ENCODE assay signal across 21 cellular contexts in the genomic region with DNA sequence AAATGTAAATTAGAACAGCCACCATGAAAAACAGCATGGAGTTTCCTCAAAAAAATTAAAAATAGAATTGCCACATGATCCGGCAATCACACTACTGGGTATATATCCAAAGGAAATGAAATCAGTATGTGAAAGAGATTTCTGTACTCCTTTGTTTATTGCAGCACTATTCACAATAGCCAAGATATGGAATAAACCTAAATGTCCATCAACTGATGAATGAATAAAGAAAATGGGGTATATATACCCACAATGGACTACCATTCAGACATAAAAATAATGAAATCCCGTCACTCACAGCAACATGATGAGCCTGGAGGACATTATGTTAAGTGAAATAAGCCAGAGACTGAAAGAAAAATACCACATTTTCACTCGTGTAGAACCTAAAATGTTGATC.
DNase-seq lines count a peak whose midpoint lies in the region; TF ChIP-seq lines count a peak whose summit lies in the region.
"Had no signal": no experiment of that assay in that cellular context is flagged by ENCODE, and none has a peak within 500 bp of the region (broad histone marks: within the 10 kb centered on the region; RNA-seq: fewer than 3 reads in every experiment).

No MANE protein-coding gene starts in this region.

- in situ Hi-C loops in SK-MEL-5 (cut with HindIII; ENCODE audit: low pct_unique_long_range_greater_than_20kb, low sequenced_read_pairs): no loop called here

- no peaks in the 10 kb centered on the region for H3K36me3 Mint-ChIP-seq in nephron progenitor cell (ENCODE audit: low read depth)
- H3K36me3 Mint-ChIP-seq in activated CD4-positive, alpha-beta memory T cell treated with anti-CD3 and anti-CD28 coated beads for 36 hours: no peaks in the 10 kb centered on the region
- H3K36me3 Mint-ChIP-seq: CD14-positive monocyte; CD4-positive, alpha-beta memory T cell; CD4-positive, CD25-positive, alpha-beta regulatory T cell; CD8-positive, alpha-beta memory T cell had no signal

- POLR2A ChIA-PET in activated CD4-positive, alpha-beta memory T cell treated with anti-CD3 and anti-CD28 coated beads for 36 hours (lab: Charles Lee): no interaction called here

- intact Hi-C loops in activated CD4-positive, alpha-beta memory T cell treated with anti-CD3 and anti-CD28 coated beads for 36 hours (cut with micrococcal nuclease): no loop called here

- DNase-seq in SK-MEL-5 (ENCODE audit: low read depth, low spot score) (peak; percentile 79), nephron progenitor cell (no peak), GF-D8 (lab: John Stamatoyannopoulos, UW) (no peak), NCI-H2196 treated with DMSO at 0.1 percent for 48 hours (lab: John Stamatoyannopoulos, UW; ENCODE audit: unreplicated experiment) (no peak)
- DNase-seq in activated CD4-positive, alpha-beta memory T cell treated with anti-CD3 and anti-CD28 coated beads for 36 hours: no peak
- DNase-seq: 8988T; ACHN; BE2C; C1 segment of cervical spinal cord; CD4-positive, alpha-beta memory T cell; CD4-positive, CD25-positive, alpha-beta regulatory T cell; CD8-positive, alpha-beta memory T cell; COR-L47; DMS 273 treated with DMSO at 0.1 percent for 48 hours; DMS153; DMS53; DMS79; DND-41; EL; GDM1 had no signal

- H3K4me1 Mint-ChIP-seq in nephron progenitor cell: no peaks in the 10 kb centered on the region
- peaks cover 13% of the 10 kb centered on the region for H3K4me1 Mint-ChIP-seq in activated CD4-positive, alpha-beta memory T cell treated with anti-CD3 and anti-CD28 coated beads for 36 hours (ENCODE audit: low read depth)

- no peaks in the 10 kb centered on the region for H3K27me3 Mint-ChIP-seq in nephron progenitor cell (ENCODE audit: low read depth, poor library complexity)
- no peaks in the 10 kb centered on the region for H3K27me3 Mint-ChIP-seq in activated CD4-positive, alpha-beta memory T cell treated with anti-CD3 and anti-CD28 coated beads for 36 hours
- H3K27me3 Mint-ChIP-seq: CD4-positive, alpha-beta memory T cell; CD4-positive, CD25-positive, alpha-beta regulatory T cell had no signal

- H3K9me3 Mint-ChIP-seq in nephron progenitor cell: no peaks in the 10 kb centered on the region
- peaks cover 4% of the 10 kb centered on the region for H3K9me3 Mint-ChIP-seq in activated CD4-positive, alpha-beta memory T cell treated with anti-CD3 and anti-CD28 coated beads for 36 hours
- H3K9me3 Mint-ChIP-seq: CD8-positive, alpha-beta memory T cell had no signal

- H3K27ac Mint-ChIP-seq in nephron progenitor cell: peak overlapping the region; percentile 4
- no peak overlapping the region for H3K27ac Mint-ChIP-seq in activated CD4-positive, alpha-beta memory T cell treated with anti-CD3 and anti-CD28 coated beads for 36 hours
- H3K27ac Mint-ChIP-seq: CD14-positive monocyte; CD4-positive, CD25-positive, alpha-beta regulatory T cell; CD8-positive, alpha-beta memory T cell had no signal

- H3K4me3 Mint-ChIP-seq in nephron progenitor cell: no peak overlapping the region
- no peak overlapping the region for H3K4me3 Mint-ChIP-seq in activated CD4-positive, alpha-beta memory T cell treated with anti-CD3 and anti-CD28 coated beads for 36 hours
- H3K4me3 Mint-ChIP-seq: CD14-positive monocyte; CD4-positive, alpha-beta memory T cell; CD4-positive, CD25-positive, alpha-beta regulatory T cell; CD8-positive, alpha-beta memory T cell had no signal

- TF ChIP-seq CTCF in nephron progenitor cell (IDR thresholded peaks at IDR 0.05): no peak

- CTCF ChIA-PET in activated CD4-positive, alpha-beta memory T cell treated with anti-CD3 and anti-CD28 coated beads for 36 hours (lab: Charles Lee): no interaction called here
